ENCODE assay signal across 1 cellular context in genomic region chr22:20319041-20319744, GRCh38.
A peak's percentile ranks its signal among the peaks of the same experiment; 100 is the strongest.
TF ChIP-seq lines count a peak whose summit lies in the region.

No MANE protein-coding gene starts in this region.

TF ChIP-seq in HepG2, 621 proteins besides CTCF, POLR2A, EP300 and RAD21 (continued from another document and continues in another):
- TF ChIP-seq NFKB2 (CRISPR knock-in tag; IDR thresholded peaks at IDR 0.05; ENCODE audit: borderline replicate concordance) (0 out of 2 replicates have a peak, but pooled peaks have one; percentile 8), CBFB (CRISPR knock-in tag; IDR thresholded peaks at IDR 0.05) (no peak), HIC2 (CRISPR knock-in tag; IDR thresholded peaks at IDR 0.05; ENCODE audit: low read depth) (no peak), SATB2 (CRISPR knock-in tag; IDR thresholded peaks at IDR 0.05) (no peak), ATF3 (CRISPR knock-in tag; IDR thresholded peaks at IDR 0.05) (no peak), MYPOP (CRISPR knock-in tag; IDR thresholded peaks at IDR 0.05) (peak; percentile 42; the same call in 1 of the 2 replicates), ZBTB46 (CRISPR knock-in tag; IDR thresholded peaks at IDR 0.05; ENCODE audit: borderline replicate concordance) (0 out of 2 replicates have a peak, but pooled peaks have one; percentile 24), MXD3 (CRISPR knock-in tag; IDR thresholded peaks at IDR 0.05) (0 out of 2 replicates have a peak, but pooled peaks have one; percentile 6), PCBP1 (IDR thresholded peaks at IDR 0.05; ENCODE audit: borderline replicate concordance, low read depth, low read length) (no peak), ZNF234 (CRISPR knock-in tag; conservative IDR thresholded peaks at IDR 0.05) (0 out of 2 replicates have a peak, but pooled peaks have one; percentile 85), ZNF512B (CRISPR knock-in tag; IDR thresholded peaks at IDR 0.05; ENCODE audit: borderline replicate concordance) (no peak), REL (CRISPR knock-in tag; conservative IDR thresholded peaks at IDR 0.05) (no peak), CSRNP2 (CRISPR knock-in tag; conservative IDR thresholded peaks at IDR 0.05; ENCODE audit: low read depth) (no peak), EEA1 (CRISPR knock-in tag; IDR thresholded peaks at IDR 0.05; ENCODE audit: borderline replicate concordance) (no peak), PRDM10 (CRISPR knock-in tag; IDR thresholded peaks at IDR 0.05; ENCODE audit: low read depth) (no peak), NFYC (CRISPR knock-in tag; IDR thresholded peaks at IDR 0.05) (peak; percentile 37), HMGXB3 (CRISPR knock-in tag; IDR thresholded peaks at IDR 0.05; ENCODE audit: borderline replicate concordance) (no peak), NFAT5 (CRISPR knock-in tag; IDR thresholded peaks at IDR 0.05) (no peak), SAP130 (CRISPR knock-in tag; IDR thresholded peaks at IDR 0.05; ENCODE audit: low read depth) (0 out of 2 replicates have a peak, but pooled peaks have one; percentile 4), SOX6 (IDR thresholded peaks at IDR 0.05) (no peak), SOX6 (CRISPR knock-in tag; IDR thresholded peaks at IDR 0.05) (no peak), SOX5 (CRISPR knock-in tag; IDR thresholded peaks at IDR 0.05; ENCODE audit: borderline replicate concordance) (no peak), RCOR2 (CRISPR knock-in tag; IDR thresholded peaks at IDR 0.05) (no peak), MAX (IDR thresholded peaks at IDR 0.05) (peak; percentile 52), ZNF572 (CRISPR knock-in tag; IDR thresholded peaks at IDR 0.05) (no peak), BRCA1 (CRISPR knock-in tag; IDR thresholded peaks at IDR 0.05) (no peak), ZNF558 (CRISPR knock-in tag; IDR thresholded peaks at IDR 0.05; ENCODE audit: borderline replicate concordance) (no peak), PPARG (CRISPR knock-in tag; conservative IDR thresholded peaks at IDR 0.05) (no peak), POLR2AphosphoS5 (IDR thresholded peaks at IDR 0.05; ENCODE audit: low read depth, low read length) (no peak), ZNF850 (CRISPR knock-in tag; conservative IDR thresholded peaks at IDR 0.05) (no peak), ZFY (CRISPR knock-in tag; IDR thresholded peaks at IDR 0.05) (no peak)
